Comparison of ENCODE assay signal across 12 cellular contexts in the genomic region with DNA sequence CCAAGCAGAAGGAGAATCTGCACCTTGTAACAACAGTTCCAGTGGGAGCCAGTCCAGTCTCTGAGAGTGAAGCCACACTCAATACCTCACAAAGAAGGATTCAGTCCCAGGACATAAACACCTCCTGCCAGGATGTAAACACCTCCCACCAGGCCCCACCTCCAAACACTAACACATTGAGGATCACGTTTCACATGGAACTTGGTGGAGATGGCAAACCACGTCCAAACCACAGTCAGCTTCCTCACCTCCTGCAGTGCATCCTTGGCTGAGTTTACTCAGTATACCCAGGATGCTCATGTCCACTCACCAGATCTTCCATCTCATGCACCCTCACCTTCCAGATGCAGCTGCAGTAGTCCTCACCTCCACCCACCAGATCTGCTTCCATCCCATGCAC. TPM values are rescaled to one million over a fixed set of nuclear protein-coding genes. Genes with fewer than 3 reads are reported as not detected.
DNase-seq lines count a peak whose midpoint lies in the region; ATAC-seq, FAIRE-seq and TF ChIP-seq lines count a peak whose summit lies in the region.
"Had no signal": no experiment of that assay in that cellular context is flagged by ENCODE, and none has a peak within 500 bp of the region (broad histone marks: within the 10 kb centered on the region; RNA-seq: fewer than 3 reads in every experiment).

No MANE protein-coding gene starts in this region.

- H3K27me3 ChIP-seq in BLaER1 (no peaks in the 10 kb centered on the region), bronchial epithelial cell (ENCODE audit: control insufficient read depth, insufficient read depth, low read length) (no peaks in the 10 kb centered on the region), mammary epithelial cell (ENCODE audit: insufficient read depth, low read length) (no peaks in the 10 kb centered on the region), esophagus muscularis mucosa (peaks cover 0 to 30% (median 0%) of the 10 kb centered on the region in 4 donors), H9 (ENCODE audit: insufficient read depth, low read length) (no peaks in the 10 kb centered on the region)
- H3K27me3 ChIP-seq: SJSA1 had no signal

- no TSS peak for BruUV-seq in mammary epithelial cell (replicated peaks; lab: Mats Ljungman, UMichigan)

- in situ Hi-C loops in mammary epithelial cell (cut with MboI; ENCODE audit: low sequenced_read_pairs in 2 of 2) = loop anchor here (10.0 to 25.0 kb wide), 3 partner anchors 830 to 1047 kb away; no protein-coding TSS in a partner anchor

- H4K5ac ChIP-seq in H9 (ENCODE audit: insufficient read length, low read depth, low read length) = no peak overlapping the region

- DNase-seq in HTR-8/SVneo (ENCODE audit: insufficient read length, low spot score) (no peak), bronchial epithelial cell (ENCODE audit: low read depth) (no peak), mammary epithelial cell (no peak), esophagus muscularis mucosa (ENCODE audit: extremely low spot score) (no peak), H9 (no peak)
- DNase-seq: GOT3 had no signal

- H2AK5ac ChIP-seq in H9 (ENCODE audit: insufficient read length, low read length) = no peak overlapping the region

- no peak overlapping the region for H3K23ac ChIP-seq in H9 (ENCODE audit: insufficient read length, low read depth, low read length)

- H2BK120ac ChIP-seq in H9 (ENCODE audit: low read depth, low read length, poor library complexity, severe bottlenecking) = no peak overlapping the region

- no peak overlapping the region for H3K4me3 Mint-ChIP-seq in H9
- H3K4me3 Mint-ChIP-seq: HFFc6; T-helper 1 cell treated with Interleukin-12 subunit alpha and Interleukin-12 subunit beta and Interleukin-4 antibody, amounts not matched to agents 30 μg/mL and 1 μg/mL, for 36 hours had no signal

- H3K4me2 ChIP-seq in BLaER1 = peak overlapping the region; percentile 74
- no peak overlapping the region for H3K4me2 ChIP-seq in mammary epithelial cell (ENCODE audit: insufficient read depth, low read depth, low read length)
- H3K4me2 ChIP-seq in H9 (ENCODE audit: insufficient read depth, insufficient read length, low read length) = no peak overlapping the region

- no peaks in the 10 kb centered on the region for H4K20me1 ChIP-seq in BLaER1
- H4K20me1 ChIP-seq in mammary epithelial cell (ENCODE audit: insufficient read depth, low read length) = no peaks in the 10 kb centered on the region
- no peaks in the 10 kb centered on the region for H4K20me1 ChIP-seq in H9 (ENCODE audit: control insufficient read depth, insufficient read depth, insufficient read length)

- H4K91ac ChIP-seq in H9 (ENCODE audit: insufficient read length, low read depth, low read length) = no peak overlapping the region

- no peaks in the 10 kb centered on the region for H3K79me1 ChIP-seq in H9 (ENCODE audit: insufficient read depth, low read depth, low read length, poor library complexity, severe bottlenecking)

- H3K18ac ChIP-seq in H9 (ENCODE audit: insufficient read length, low read depth, low read length) = no peak overlapping the region

- no peaks in the 10 kb centered on the region for H3K36me3 ChIP-seq in BLaER1
- no peaks in the 10 kb centered on the region for H3K36me3 ChIP-seq in bronchial epithelial cell (ENCODE audit: control insufficient read depth, insufficient read depth, low read length)
- no peaks in the 10 kb centered on the region for H3K36me3 ChIP-seq in mammary epithelial cell (ENCODE audit: insufficient read depth, low read length)
- no peaks in the 10 kb centered on the region for H3K36me3 ChIP-seq in esophagus muscularis mucosa
- H3K36me3 ChIP-seq: SJSA1 had no signal

- FAIRE-seq in HTR-8/SVneo (lab: Jason Lieb, UNC) (peak; percentile 88), bronchial epithelial cell (lab: Jason Lieb, UNC) (peak; percentile 36)
- FAIRE-seq: A549 had no signal

- no peaks in the 10 kb centered on the region for H3K9me3 ChIP-seq in BLaER1
- H3K9me3 ChIP-seq in mammary epithelial cell (replicated peaks; ENCODE audit: insufficient read depth, low read length) = no peaks in the 10 kb centered on the region
- no peaks in the 10 kb centered on the region for H3K9me3 ChIP-seq in esophagus muscularis mucosa
- no peaks in the 10 kb centered on the region for H3K9me3 ChIP-seq in H9 (ENCODE audit: control insufficient read depth, low read depth, low read length)
- H3K9me3 ChIP-seq: A549, SJSA1 had no signal

- no peak overlapping the region for H2BK5ac ChIP-seq in H9 (ENCODE audit: insufficient read length, low read length)

- H3K27me3 Mint-ChIP-seq in H9 (ENCODE audit: low read depth) = peaks cover 1% of the 10 kb centered on the region

- H2AFZ ChIP-seq in mammary epithelial cell (ENCODE audit: low read depth, low read length) (no peak overlapping the region), H9 (ENCODE audit: low read length) (no peak overlapping the region)

- H3K4me1 ChIP-seq in BLaER1 (peaks cover 32% of the 10 kb centered on the region), mammary epithelial cell (ENCODE audit: insufficient read depth, low read length) (no peaks in the 10 kb centered on the region), esophagus muscularis mucosa (peaks cover 0 to 6% (median 0%) of the 10 kb centered on the region in 4 donors), H9 (ENCODE audit: insufficient read depth, low read length) (peaks cover 3% of the 10 kb centered on the region; the same call in 1 of the 2 replicates)
- H3K4me1 ChIP-seq: A549, SJSA1 had no signal

- no peak overlapping the region; a peak in 1 of 7 replicates for H3K27ac Mint-ChIP-seq in H9
- H3K27ac Mint-ChIP-seq: HFFc6; T-helper 1 cell treated with Interleukin-12 subunit alpha and Interleukin-12 subunit beta and Interleukin-4 antibody, amounts not matched to agents 30 μg/mL and 1 μg/mL, for 36 hours had no signal

- TF ChIP-seq POLR2A in GM18505 (IDR thresholded peaks at IDR 0.05; ENCODE audit: borderline replicate concordance, extremely low read depth, insufficient read depth, insufficient read length) = no peak
- TF ChIP-seq POLR2A in esophagus muscularis mucosa (IDR thresholded peaks at IDR 0.05; ENCODE audit: low read depth) = no peak

- no peak overlapping the region for H3K9ac ChIP-seq in BLaER1
- no peak overlapping the region for H3K9ac ChIP-seq in mammary epithelial cell (ENCODE audit: insufficient read depth, low read length)
- H3K9ac ChIP-seq in H9 (ENCODE audit: extremely low read depth, insufficient read length, low read length) = no peak overlapping the region

- H3K79me2 ChIP-seq in mammary epithelial cell (ENCODE audit: insufficient read depth, low read length) (no peaks in the 10 kb centered on the region), H9 (ENCODE audit: insufficient read depth, low read length) (no peaks in the 10 kb centered on the region)

- CTCF ChIA-PET in mammary epithelial cell (lab: Charles Lee; ENCODE audit: low non-redundant PET) = no interaction called here

- H3K4ac ChIP-seq in H9 (ENCODE audit: low read depth, low read length) = no peak overlapping the region

- no peak overlapping the region for H3K14ac ChIP-seq in H9 (ENCODE audit: insufficient read depth, low read length)

- no peak overlapping the region for H4K8ac ChIP-seq in H9 (replicated peaks; ENCODE audit: insufficient read length, low read depth, low read length)

- TF ChIP-seq EP300 in esophagus muscularis mucosa (IDR thresholded peaks at IDR 0.05) = no peak

- no peaks in the 10 kb centered on the region for H3K23me2 ChIP-seq in H9 (ENCODE audit: insufficient read length, low read depth, low read length, poor library complexity, severe bottlenecking)

- no peak for TF ChIP-seq CTCF in bronchial epithelial cell (IDR thresholded peaks at IDR 0.05; ENCODE audit: insufficient read depth, low read length, severe bottlenecking)
- no peak for TF ChIP-seq CTCF in mammary epithelial cell (conservative IDR thresholded peaks at IDR 0.05 in 1 of 2, IDR thresholded peaks at IDR 0.05 in 1 of 2; ENCODE audit: extremely low read depth in 1 of 2, insufficient read depth in 1 of 2, low read depth in 1 of 2, low read length in 2 of 2)
- TF ChIP-seq CTCF in esophagus muscularis mucosa (IDR thresholded peaks at IDR 0.05) = no peak
- TF ChIP-seq CTCF in H9 (conservative IDR thresholded peaks at IDR 0.05) = no peak

- H3K4me3 ChIP-seq in BLaER1 = no peak overlapping the region
- no peak overlapping the region for H3K4me3 ChIP-seq in bronchial epithelial cell (ENCODE audit: low read depth, low read length)
- no peak overlapping the region for H3K4me3 ChIP-seq in mammary epithelial cell (replicated peaks in 1 of 3; ENCODE audit: insufficient read depth in 1 of 3, low read depth in 2 of 3, low read length in 3 of 3)
- no peak overlapping the region for H3K4me3 ChIP-seq in esophagus muscularis mucosa
- H3K4me3 ChIP-seq: A549, SJSA1 had no signal

- H2BK12ac ChIP-seq in H9 (ENCODE audit: insufficient read length, low read depth, low read length) = no peak overlapping the region

- 67% methylated on average over 2 of the region's 2 CpGs for WGBS in mammary epithelial cell (ENCODE audit: low coverage, missing lambda C conversion rate)
- 64% methylated on average over 2 of the region's 2 CpGs for WGBS in esophagus muscularis mucosa
- no CpG with 5 or more reads among the region's 2 CpGs for WGBS in H9 (ENCODE audit: extremely low coverage, insufficient read length, low lambda C conversion rate)

- H3K27ac ChIP-seq in BLaER1 (0 out of 2 replicates have a peak overlapping the region, but pooled peaks have one; percentile 10), mammary epithelial cell (ENCODE audit: insufficient read depth, low read depth, low read length) (no peak overlapping the region), esophagus muscularis mucosa (replicated peaks in 1 of 4) (no peak overlapping the region), H9 (ENCODE audit: insufficient read length, low read depth, low read length) (no peak overlapping the region)
- H3K27ac ChIP-seq: A549, SJSA1 had no signal

- no peaks in the 10 kb centered on the region; a peak in 2 of 5 replicates for H3K9me3 Mint-ChIP-seq in H9
- H3K9me3 Mint-ChIP-seq: HFFc6; T-helper 1 cell treated with Interleukin-12 subunit alpha and Interleukin-12 subunit beta and Interleukin-4 antibody, amounts not matched to agents 30 μg/mL and 1 μg/mL, for 36 hours had no signal

- no peaks in the 10 kb centered on the region for H3K36me3 Mint-ChIP-seq in H9 (ENCODE audit: insufficient read depth in 1 of 3, low read depth in 3 of 3)

- peak; percentile 1 for ATAC-seq in GM18505 (IDR thresholded peaks at IDR 0.05; ENCODE audit: unreplicated experiment)

- dilution Hi-C loops in mammary epithelial cell (cut with HindIII; ENCODE audit: low sequenced_read_pairs) = no loop called here

- no peak overlapping the region for H3K56ac ChIP-seq in H9 (ENCODE audit: insufficient read length, low read depth, low read length)

- H2BK20ac ChIP-seq in H9 (ENCODE audit: low read depth, low read length, poor library complexity, severe bottlenecking) = no peak overlapping the region

- peaks cover 20 to 21% of the 10 kb centered on the region in 2 experiments for H3K4me1 Mint-ChIP-seq in H9

- H2BK15ac ChIP-seq in H9 (ENCODE audit: low read depth, low read length) = no peak overlapping the region

- intact Hi-C loops in mammary epithelial cell (cut with micrococcal nuclease) = loop anchor here (10.0 kb wide), 1 partner anchor 1040 kb away; no protein-coding TSS in a partner anchor
- intact Hi-C loops in esophagus muscularis mucosa (cut with DNase I) = loop anchor here (5.0 kb wide), 1 partner anchor 832 kb away; no protein-coding TSS in a partner anchor

- H3T11ph ChIP-seq in H9 (ENCODE audit: low read length) = no peak overlapping the region

RNA-seq across cellular contexts. Expression of gene TMEM18, which starts 37.8 kb away (rescaled TPM):
- 19.5 and 30.5 TPM in 2 replicates for total RNA-seq in bronchial epithelial cell
- 10 to 100 TPM in 1 of 2 donors, 1 to 10 TPM in 1; 9.2 to 19.5 TPM for total RNA-seq in mammary epithelial cell
- polyA plus RNA-seq in mammary epithelial cell = 28.0 TPM
- polyA minus RNA-seq in mammary epithelial cell = 5.4 TPM
- 10 to 100 TPM in 2 of 4 donors, 1 to 10 TPM in 2; 8.7 to 27.3 (median 10.2) TPM for total RNA-seq in esophagus muscularis mucosa
- 28.3 and 30.7 TPM in 2 replicates for total RNA-seq in H9 (2021)
